Comparison of ENCODE assay signal across 18 cellular contexts in genomic region chr3:29441422-29441821, GRCh38.
"Had no signal": no experiment of that assay in that cellular context is flagged by ENCODE, and none has a peak within 500 bp of the region (broad histone marks: within the 10 kb centered on the region; RNA-seq: fewer than 3 reads in every experiment).

No MANE protein-coding gene starts in this region.

- DNase-seq: activated CD4-positive, alpha-beta T cell treated with anti-CD3 and anti-CD28 coated beads for 4 hours; activated CD8-positive, alpha-beta memory T cell treated with anti-CD3 and anti-CD28 coated beads, Interleukin-2, amount 50 U/mL, for 4 hours; activated CD8-positive, alpha-beta T cell treated with anti-CD3 and anti-CD28 coated beads for 36 hours; activated gamma-delta T cell treated with Interleukin-2 at 50 U/mL for 16 hours; activated naive CD4-positive, alpha-beta T cell treated with anti-CD3 and anti-CD28 coated beads, Interleukin-2, amount 10 ng/mL, durations not matched to agents 7 days and 5 days; activated naive CD8-positive, alpha-beta T cell treated with anti-CD3 and anti-CD28 coated beads for 36 hours; activated T-cell treated with anti-CD3 and anti-CD28 coated beads, Interleukin-2, amount 50 U/mL, for 72 hours; brain microvascular endothelial cell; Kasumi-1; NCI-H1048; NCI-H1930; NCI-H510A; NCI-H526 treated with DMSO at 0.1 percent for 48 hours; NCI-H82 had no signal

- H3K36me3 Mint-ChIP-seq: activated naive CD4-positive, alpha-beta T cell treated with anti-CD3 and anti-CD28 coated beads, Interleukin-2, amount 10 ng/mL, durations not matched to agents 7 days and 5 days; activated naive CD8-positive, alpha-beta T cell treated with anti-CD3 and anti-CD28 coated beads for 36 hours had no signal

- H3K4me1 Mint-ChIP-seq: activated naive CD4-positive, alpha-beta T cell treated with anti-CD3 and anti-CD28 coated beads, Interleukin-2, amount 10 ng/mL, durations not matched to agents 7 days and 5 days had no signal

- ATAC-seq: activated CD4-positive, CD25-positive, alpha-beta regulatory T cell treated with anti-CD3 and anti-CD28 coated beads, Interleukin-2, amount 50 U/mL, for 24 hours; activated CD8-positive, alpha-beta T cell treated with anti-CD3 and anti-CD28 coated beads for 36 hours; activated T-cell treated with anti-CD3 and anti-CD28 coated beads, Interleukin-2, amount 50 U/mL, for 72 hours had no signal

- H3K27me3 Mint-ChIP-seq: activated naive CD4-positive, alpha-beta T cell treated with anti-CD3 and anti-CD28 coated beads, Interleukin-2, amount 10 ng/mL, durations not matched to agents 7 days and 5 days had no signal

- H3K27ac Mint-ChIP-seq: activated CD8-positive, alpha-beta T cell treated with anti-CD3 and anti-CD28 coated beads for 36 hours; activated naive CD4-positive, alpha-beta T cell treated with anti-CD3 and anti-CD28 coated beads, Interleukin-2, amount 10 ng/mL, durations not matched to agents 7 days and 5 days; activated naive CD8-positive, alpha-beta T cell treated with anti-CD3 and anti-CD28 coated beads for 36 hours; activated T-cell treated with anti-CD3 and anti-CD28 coated beads, Interleukin-2, amount 50 U/mL, for 72 hours; activated T-helper 2 cell treated with anti-CD3 and anti-CD28 coated beads, Interferon-gamma antibody, Interleukin-2, Interleukin-4, amounts not matched to agents 10 μg/mL and 5 μg/mL and 100 μg/mL, durations not matched to agents 14 hours and 24 hours and 36 hours; T-helper 1 cell treated with Interleukin-12 subunit alpha and Interleukin-12 subunit beta and Interleukin-4 antibody, amounts not matched to agents 30 μg/mL and 1 μg/mL, for 36 hours had no signal

- H3K36me3 ChIP-seq: brain microvascular endothelial cell, cardiac muscle cell had no signal

- H3K27ac ChIP-seq: brain microvascular endothelial cell had no signal

- H3K9me3 Mint-ChIP-seq: activated CD8-positive, alpha-beta T cell treated with anti-CD3 and anti-CD28 coated beads for 36 hours; activated naive CD8-positive, alpha-beta T cell treated with anti-CD3 and anti-CD28 coated beads for 36 hours; activated T-helper 2 cell treated with anti-CD3 and anti-CD28 coated beads, Interferon-gamma antibody, Interleukin-2, Interleukin-4, amounts not matched to agents 10 μg/mL and 5 μg/mL and 100 μg/mL, durations not matched to agents 14 hours and 24 hours and 36 hours had no signal

- H3K4me3 Mint-ChIP-seq: activated CD8-positive, alpha-beta T cell treated with anti-CD3 and anti-CD28 coated beads for 36 hours; activated naive CD4-positive, alpha-beta T cell treated with anti-CD3 and anti-CD28 coated beads, Interleukin-2, amount 10 ng/mL, durations not matched to agents 7 days and 5 days; activated naive CD8-positive, alpha-beta T cell treated with anti-CD3 and anti-CD28 coated beads for 36 hours; activated T-cell treated with anti-CD3 and anti-CD28 coated beads, Interleukin-2, amount 50 U/mL, for 72 hours; T-helper 1 cell treated with Interleukin-12 subunit alpha and Interleukin-12 subunit beta and Interleukin-4 antibody, amounts not matched to agents 30 μg/mL and 1 μg/mL, for 36 hours had no signal

- H3K27me3 ChIP-seq: brain microvascular endothelial cell, cardiac muscle cell had no signal
